Comparison of ENCODE assay signal across 23 cellular contexts in the genomic region with DNA sequence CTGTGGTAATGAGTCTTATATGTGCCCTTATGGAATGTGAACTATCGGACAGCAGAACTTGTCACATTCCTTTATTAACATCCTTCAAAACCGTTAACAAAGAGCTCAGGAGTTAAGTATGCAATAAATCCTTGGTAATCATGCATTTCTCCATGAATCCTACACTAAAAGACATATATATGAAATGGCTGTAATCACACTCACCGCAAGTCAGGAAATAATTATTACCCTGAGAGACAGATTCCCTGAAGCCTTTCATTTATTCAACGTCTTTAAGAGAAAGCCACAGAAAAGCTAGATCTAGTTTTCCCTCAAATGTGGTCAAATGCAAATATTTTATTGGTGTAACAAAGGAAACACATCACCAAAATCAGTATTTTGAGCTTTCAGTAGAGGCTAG. TPM values are rescaled to one million over a fixed set of nuclear protein-coding genes. Genes with fewer than 3 reads are reported as not detected.
A peak's percentile ranks its signal among the peaks of the same experiment; 100 is the strongest.
DNase-seq lines count a peak whose midpoint lies in the region; ATAC-seq and TF ChIP-seq lines count a peak whose summit lies in the region.
"Had no signal": no experiment of that assay in that cellular context is flagged by ENCODE, and none has a peak within 500 bp of the region (broad histone marks: within the 10 kb centered on the region; RNA-seq: fewer than 3 reads in every experiment).

No MANE protein-coding gene starts in this region.

- no peak for ATAC-seq in CD4-positive, CD25-positive, alpha-beta regulatory T cell (ENCODE audit: low read depth in 2 of 2)
- ATAC-seq: gastrocnemius medialis, left ventricle myocardium superior had no signal

- WGBS in liver: 91% methylated on average over 4 of the region's 4 CpGs

- CTCF ChIA-PET in activated CD4-positive, alpha-beta memory T cell treated with anti-CD3 and anti-CD28 coated beads for 36 hours (lab: Charles Lee): interaction anchor here (0.8 to 2.2 kb wide), 3 partner anchors 11 to 36 kb away, joined by 3 to 8 read pairs (median 7); no protein-coding TSS in a partner anchor
- CTCF ChIA-PET in Calu3 (lab: Charles Lee): no interaction called here

- peaks cover 56% of the 10 kb centered on the region for H4K20me1 ChIP-seq in BLaER1

- no TSS peak for BruUV-seq in Calu3 (replicated peaks; lab: Mats Ljungman, UMichigan)

- H3K9me3 ChIP-seq in BLaER1 (peaks cover 13% of the 10 kb centered on the region; the same call in 1 of the 2 replicates), liver (ENCODE audit: control insufficient read depth in 4 of 4, low read length in 3 of 4) (no peaks in the 10 kb centered on the region), Peyer's patch (no peaks in the 10 kb centered on the region)
- no peaks in the 10 kb centered on the region for H3K9me3 ChIP-seq in CD4-positive, CD25-positive, alpha-beta regulatory T cell (ENCODE audit: control insufficient read depth in 2 of 2, low read length in 2 of 2)
- H3K9me3 ChIP-seq: esophagus muscularis mucosa, gastrocnemius medialis, thyroid gland had no signal

- TF ChIP-seq CTCF in liver (IDR thresholded peaks at IDR 0.05; ENCODE audit: low read depth, low read length, missing input control) (no peak), Peyer's patch (IDR thresholded peaks at IDR 0.05) (no peak), Calu3 (IDR thresholded peaks at IDR 0.05; ENCODE audit: unreplicated experiment) (no peak)

- H3K4me1 ChIP-seq in BLaER1 (peaks cover 28% of the 10 kb centered on the region), liver (ENCODE audit: control insufficient read depth in 4 of 4, insufficient read depth in 4 of 4, low read length in 3 of 4) (peaks cover 2 to 6% (median 5%) of the 10 kb centered on the region in 4 donors), Peyer's patch (peaks cover 0 to under 1% (median 0%) of the 10 kb centered on the region in 4 donors)
- H3K4me1 ChIP-seq in CD4-positive, CD25-positive, alpha-beta regulatory T cell (ENCODE audit: control insufficient read depth, insufficient read depth, low read length, poor library complexity, severe bottlenecking): no peaks in the 10 kb centered on the region

- intact Hi-C loops in activated CD4-positive, alpha-beta memory T cell treated with anti-CD3 and anti-CD28 coated beads for 36 hours (cut with micrococcal nuclease): loop anchor here (10.0 kb wide), 1 partner anchor 1396 kb away; no protein-coding TSS in a partner anchor
- intact Hi-C loops in Calu3 (cut with micrococcal nuclease; ENCODE audit: unreplicated experiment): no loop called here

- H3K9me3 Mint-ChIP-seq in CD4-positive, CD25-positive, alpha-beta regulatory T cell: no peaks in the 10 kb centered on the region
- no peaks in the 10 kb centered on the region for H3K9me3 Mint-ChIP-seq in activated CD4-positive, alpha-beta memory T cell treated with anti-CD3 and anti-CD28 coated beads for 36 hours
- H3K9me3 Mint-ChIP-seq in Calu3 (ENCODE audit: low read depth, unreplicated experiment): no peaks in the 10 kb centered on the region
- H3K9me3 Mint-ChIP-seq: brain; stimulated activated naive B cell treated with anti-CD40 and anti-IgM and Interleukin-4, amounts not matched to agents 10 μg/mL and 1 μg/mL and 100 μg/mL, for 72 hours; T-helper 2 cell treated with Interferon-gamma antibody and Interleukin-4, amounts not matched to agents 5 μg/mL and 100 μg/mL, for 36 hours had no signal

- H3K9ac ChIP-seq in BLaER1 (no peak overlapping the region), liver (ENCODE audit: low read depth in 1 of 2, low read length in 2 of 2) (peak overlapping the region in 1 of 2 donors; percentile 44)

- no peak for DNase-seq in CD4-positive, CD25-positive, alpha-beta regulatory T cell
- no peak for DNase-seq in activated CD4-positive, alpha-beta memory T cell treated with anti-CD3 and anti-CD28 coated beads for 36 hours
- DNase-seq in Peyer's patch: no peak
- no peak for DNase-seq in Calu3
- no peak for DNase-seq in NCI-H774 (lab: John Stamatoyannopoulos, UW)
- DNase-seq: activated CD4-positive, alpha-beta T cell treated with anti-CD3 and anti-CD28 coated beads, Interleukin-2, amount 50 U/mL, for 48 hours; effector memory CD4-positive, alpha-beta T cell; gastrocnemius medialis; GOT3; hypothalamus; left ventricle myocardium superior; NCI-H1417; NCI-H510A treated with DMSO at 0.1 percent for 48 hours; small intestine; stimulated activated CD4-positive, alpha-beta T cell treated with anti-CD3 and anti-CD28 coated beads, Interleukin-2, amount 100 ng/mL, for 24 hours; stimulated activated naive B cell treated with anti-CD40 and anti-IgM and Interleukin-4, amounts not matched to agents 10 μg/mL and 1 μg/mL and 100 μg/mL, for 72 hours; thyroid gland had no signal

- H3K36me3 ChIP-seq in BLaER1 (peaks cover 85% of the 10 kb centered on the region), liver (ENCODE audit: control insufficient read depth in 4 of 4, insufficient read depth in 3 of 4, low read depth in 1 of 4, low read length in 3 of 4) (peaks cover 2 to 9% (median 4%) of the 10 kb centered on the region in 4 donors), Peyer's patch (peaks cover 0 to 9% (median 0%) of the 10 kb centered on the region in 3 donors)
- peaks cover 20% of the 10 kb centered on the region for H3K36me3 ChIP-seq in CD4-positive, CD25-positive, alpha-beta regulatory T cell (ENCODE audit: control insufficient read depth, insufficient read depth, low read length)

- H3K27me3 Mint-ChIP-seq in CD4-positive, CD25-positive, alpha-beta regulatory T cell: no peaks in the 10 kb centered on the region
- H3K27me3 Mint-ChIP-seq in activated CD4-positive, alpha-beta memory T cell treated with anti-CD3 and anti-CD28 coated beads for 36 hours: no peaks in the 10 kb centered on the region
- H3K27me3 Mint-ChIP-seq in Calu3 (ENCODE audit: unreplicated experiment): no peaks in the 10 kb centered on the region
- H3K27me3 Mint-ChIP-seq: brain; stimulated activated naive B cell treated with anti-CD40 and anti-IgM and Interleukin-4, amounts not matched to agents 10 μg/mL and 1 μg/mL and 100 μg/mL, for 72 hours had no signal

- no peak for TF ChIP-seq RAD21 in liver (IDR thresholded peaks at IDR 0.05)

- no peak overlapping the region for H3K4me3 Mint-ChIP-seq in CD4-positive, CD25-positive, alpha-beta regulatory T cell
- H3K4me3 Mint-ChIP-seq in activated CD4-positive, alpha-beta memory T cell treated with anti-CD3 and anti-CD28 coated beads for 36 hours: peak overlapping the region; percentile 52
- H3K4me3 Mint-ChIP-seq in Calu3 (ENCODE audit: low read depth, unreplicated experiment): no peak overlapping the region
- H3K4me3 Mint-ChIP-seq: T-helper 2 cell treated with Interferon-gamma antibody and Interleukin-4, amounts not matched to agents 5 μg/mL and 100 μg/mL, for 36 hours had no signal

- peak overlapping the region; percentile 33 for H3K4me2 ChIP-seq in BLaER1

- H3K36me3 Mint-ChIP-seq in CD4-positive, CD25-positive, alpha-beta regulatory T cell: peaks cover 9% of the 10 kb centered on the region
- peaks cover 32% of the 10 kb centered on the region for H3K36me3 Mint-ChIP-seq in activated CD4-positive, alpha-beta memory T cell treated with anti-CD3 and anti-CD28 coated beads for 36 hours
- H3K36me3 Mint-ChIP-seq in Calu3 (ENCODE audit: insufficient read depth, unreplicated experiment): peaks cover 14% of the 10 kb centered on the region

- H3K27me3 ChIP-seq in BLaER1 (no peaks in the 10 kb centered on the region), liver (ENCODE audit: control insufficient read depth in 4 of 4, insufficient read depth in 4 of 4, low read length in 3 of 4) (no peaks in the 10 kb centered on the region), Peyer's patch (no peaks in the 10 kb centered on the region)
- no peaks in the 10 kb centered on the region for H3K27me3 ChIP-seq in CD4-positive, CD25-positive, alpha-beta regulatory T cell (ENCODE audit: control insufficient read depth, insufficient read depth, low read length)
- H3K27me3 ChIP-seq: esophagus muscularis mucosa, gastrocnemius medialis, thyroid gland had no signal

- H3K4me1 Mint-ChIP-seq in CD4-positive, CD25-positive, alpha-beta regulatory T cell: peaks cover 11 to 47% (median 29%) of the 10 kb centered on the region in 4 donors
- peaks cover 48% of the 10 kb centered on the region for H3K4me1 Mint-ChIP-seq in activated CD4-positive, alpha-beta memory T cell treated with anti-CD3 and anti-CD28 coated beads for 36 hours (ENCODE audit: low read depth)
- peaks cover 5% of the 10 kb centered on the region for H3K4me1 Mint-ChIP-seq in Calu3 (ENCODE audit: low read depth, unreplicated experiment)

- no peak overlapping the region for H3K27ac Mint-ChIP-seq in CD4-positive, CD25-positive, alpha-beta regulatory T cell
- H3K27ac Mint-ChIP-seq in activated CD4-positive, alpha-beta memory T cell treated with anti-CD3 and anti-CD28 coated beads for 36 hours: peak overlapping the region; percentile 86
- H3K27ac Mint-ChIP-seq in Calu3 (ENCODE audit: unreplicated experiment): no peak overlapping the region

- no peak for TF ChIP-seq POLR2A in Peyer's patch (IDR thresholded peaks at IDR 0.05)

- no peak overlapping the region for H3K27ac ChIP-seq in BLaER1
- no peak overlapping the region for H3K27ac ChIP-seq in CD4-positive, CD25-positive, alpha-beta regulatory T cell (ENCODE audit: insufficient read depth, low read length, poor library complexity, severe bottlenecking)
- H3K27ac ChIP-seq in liver (ENCODE audit: low read depth in 1 of 2, low read length in 2 of 2): peak overlapping the region; percentile 67
- no peak overlapping the region for H3K27ac ChIP-seq in Peyer's patch
- H3K27ac ChIP-seq: esophagus muscularis mucosa, gastrocnemius medialis, thyroid gland, VCaP had no signal

- POLR2A ChIA-PET in activated CD4-positive, alpha-beta memory T cell treated with anti-CD3 and anti-CD28 coated beads for 36 hours (lab: Charles Lee): interaction anchor here (0.7 to 1.0 kb wide), 2 partner anchors 9 to 19 kb away, joined by 3 read pairs; no protein-coding TSS in a partner anchor

- no peak overlapping the region for H3K4me3 ChIP-seq in BLaER1
- H3K4me3 ChIP-seq in CD4-positive, CD25-positive, alpha-beta regulatory T cell (ENCODE audit: low read depth, low read length): peak overlapping the region; percentile 4
- peak overlapping the region in 1 of 3 donors; percentile 25 for H3K4me3 ChIP-seq in liver (ENCODE audit: low read depth in 1 of 3, low read length in 3 of 3)
- no peak overlapping the region for H3K4me3 ChIP-seq in Peyer's patch
- H3K4me3 ChIP-seq: esophagus muscularis mucosa, gastrocnemius medialis, thyroid gland had no signal

RNA-seq across cellular contexts. Expression of a gene that starts 7.3 kb away (rescaled TPM):
- 66.9 TPM for total RNA-seq in CD4-positive, CD25-positive, alpha-beta regulatory T cell
- 100 to 1,000 TPM in 3 of 4 donors, 10 to 100 TPM in 1; 92.2 to 131 (median 117) TPM for polyA plus RNA-seq in CD4-positive, CD25-positive, alpha-beta regulatory T cell
- total RNA-seq in activated CD4-positive, alpha-beta memory T cell treated with anti-CD3 and anti-CD28 coated beads for 36 hours: 100 to 1,000 TPM; 199 to 200 TPM
- total RNA-seq in liver: 10 to 100 TPM; 53.5 to 92.8 TPM
- polyA plus RNA-seq in liver: 10 to 100 TPM; 40.4 to 87.5 TPM
- total RNA-seq in Peyer's patch: 10 to 100 TPM; 33.0 to 90.0 (median 56.7) TPM
- total RNA-seq in Calu3 (2022): 91.8 and 99.6 TPM in 2 replicates

RNA-seq across cellular contexts. Expression of a gene that starts 40.6 kb away (rescaled TPM):
- total RNA-seq in CD4-positive, CD25-positive, alpha-beta regulatory T cell: not detected
- polyA plus RNA-seq in CD4-positive, CD25-positive, alpha-beta regulatory T cell: 1 to 10 TPM in 1 of 4 donors, under 1 TPM in 3; 0.32 to 1.1 (median 0.47) TPM
- under 1 TPM; 0.34 to 0.48 TPM for total RNA-seq in activated CD4-positive, alpha-beta memory T cell treated with anti-CD3 and anti-CD28 coated beads for 36 hours
- total RNA-seq in liver (10 to 100 TPM in 1 of 2 donors, 1 to 10 TPM in 1; 9.7 to 16.6 TPM), Peyer's patch (10 to 100 TPM in 3 of 4 donors, 1 to 10 TPM in 1; 5.0 to 62.0 (median 18.0) TPM), Calu3 (2022) (1.2 and 1.4 TPM in 2 replicates)
- 10 to 100 TPM in 1 of 2 donors, 1 to 10 TPM in 1; 4.7 to 15.2 TPM for polyA plus RNA-seq in liver

Comparison
In these comparisons a context has a peak if more than half of its experiments do, and no peak if none do; other contexts are left out.
1. H3K27ac ChIP-seq: peak in liver (2 of 2); none in BLaER1 (single experiment), CD4-positive, CD25-positive, alpha-beta regulatory T cell (single experiment) and Peyer's patch (0 of 4).